In the genomic region with DNA sequence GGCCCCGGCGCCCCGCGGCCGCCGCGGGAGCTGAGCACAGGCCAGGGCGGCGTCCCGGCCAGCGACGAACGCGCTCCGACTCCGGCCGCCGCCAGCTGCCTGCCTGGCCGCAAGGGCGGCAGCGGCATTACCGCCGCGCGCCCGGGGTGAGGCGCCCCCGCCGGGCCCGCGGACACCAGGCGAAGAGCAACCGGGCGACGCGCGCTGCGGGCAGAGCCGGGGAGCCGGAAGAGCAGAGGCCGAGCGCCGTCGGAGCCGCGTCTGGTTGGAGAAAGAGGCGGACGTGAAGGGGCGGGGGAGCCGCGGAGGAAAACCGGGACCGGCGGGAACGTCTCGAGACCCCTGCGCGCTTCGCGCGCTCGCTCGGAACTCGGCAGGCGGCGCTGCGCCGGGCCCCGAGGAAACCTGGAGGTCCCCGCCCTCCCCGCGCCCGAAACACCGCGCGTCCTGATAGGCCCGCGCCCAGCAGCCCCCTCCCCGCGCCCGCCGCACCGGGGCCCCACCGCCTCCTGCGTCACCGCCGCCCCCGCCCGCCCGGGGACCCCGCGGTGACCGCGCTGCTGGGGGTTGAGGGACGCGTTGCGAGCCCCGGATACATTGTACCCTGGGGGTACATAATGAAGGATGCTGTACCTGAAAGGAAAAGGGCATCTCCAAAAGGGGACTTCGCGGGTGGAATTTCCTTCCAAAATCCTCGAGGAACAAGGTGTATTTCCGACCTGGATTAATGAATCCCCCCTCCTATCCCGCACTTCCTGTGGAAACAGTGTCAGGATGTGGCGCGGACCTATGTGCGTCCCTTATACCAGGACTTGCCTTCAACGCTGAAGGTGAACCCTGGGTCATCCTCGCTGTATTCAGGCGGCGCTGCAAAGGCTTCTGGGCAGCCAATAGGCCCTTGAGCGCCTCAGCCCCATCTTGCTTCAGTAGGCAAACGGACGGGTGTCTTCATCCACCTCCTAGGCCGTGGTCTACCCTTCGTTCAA, we compare ENCODE assay signal across 8 cellular contexts. TPM values are rescaled to one million over a fixed set of nuclear protein-coding genes. Genes with fewer than 3 reads are reported as not detected.
DNase-seq lines count a peak whose midpoint lies in the region; ATAC-seq and TF ChIP-seq lines count a peak whose summit lies in the region.

No MANE protein-coding gene starts in this region.

- TF ChIP-seq CTCF in GM12864 (IDR thresholded peaks at IDR 0.05; ENCODE audit: low read depth, low read length, missing control alignments), result peak; percentile 48
- TF ChIP-seq CTCF in Loucy (conservative IDR thresholded peaks at IDR 0.05; ENCODE audit: low read length), result peak; percentile 47

- no peaks in the 10 kb centered on the region for H3K9me3 ChIP-seq in Loucy (ENCODE audit: insufficient read depth, low read depth, low read length)

- H3K4me2 ChIP-seq in Loucy (ENCODE audit: low read depth, low read length, poor library complexity, severe bottlenecking), result peak overlapping the region; percentile 96

- peak overlapping the region; percentile 69 for H2AFZ ChIP-seq in Loucy (ENCODE audit: low read length)

- peaks cover 36% of the 10 kb centered on the region for H4K20me1 ChIP-seq in Loucy (ENCODE audit: insufficient read depth, low read length, poor library complexity, severe bottlenecking)

- H3K36me3 ChIP-seq in H7 (replicated peaks; ENCODE audit: control insufficient read depth, insufficient read depth, low read length) (no peaks in the 10 kb centered on the region), Loucy (ENCODE audit: insufficient read depth, low read length) (no peaks in the 10 kb centered on the region)

- DNase-seq in GM12864 (ENCODE audit: low read depth), result peak; percentile 48
- peak; percentile 94 for DNase-seq in H7
- peak; percentile 86 for DNase-seq in SK-N-DZ (ENCODE audit: low spot score)
- peak in 47 of 56 donors; percentile 1 to 77 (median 50) for DNase-seq in amygdala (lab: John Stamatoyannopoulos, UW)
- peak; percentile 82 for DNase-seq in left ventricle myocardium superior
- DNase-seq in posterior vena cava (ENCODE audit: low spot score), result peak; percentile 86
- DNase-seq in NCI-H446 (lab: John Stamatoyannopoulos, UW), result no peak

- intact Hi-C loops in left ventricle myocardium superior (cut with micrococcal nuclease), result no loop called here
- intact Hi-C loops in posterior vena cava (cut with DNase I), result no loop called here

- peaks cover 79% of the 10 kb centered on the region for H3K4me1 ChIP-seq in Loucy (ENCODE audit: insufficient read depth, low read length, poor library complexity, severe bottlenecking)

- H3K9ac ChIP-seq in Loucy (ENCODE audit: low read depth, low read length, poor library complexity, severe bottlenecking), result peak overlapping the region; percentile 90

- peak; percentile 95 for ATAC-seq in left ventricle myocardium superior

- no peaks in the 10 kb centered on the region for H3K9me2 ChIP-seq in Loucy (replicated peaks; ENCODE audit: low read depth, low read length)

- H3F3A ChIP-seq in Loucy (ENCODE audit: low read depth), result peaks cover 37% of the 10 kb centered on the region; the same call in 1 of the 2 replicates

- peaks cover 57% of the 10 kb centered on the region for H3K79me2 ChIP-seq in Loucy (ENCODE audit: insufficient read depth, low read length)

- H3K4me3 ChIP-seq in GM12864 (ENCODE audit: low read depth, low read length) (peak overlapping the region; percentile 63), H7 (ENCODE audit: insufficient read depth, low read depth, low read length) (peak overlapping the region; percentile 86), Loucy (ENCODE audit: low read length, poor library complexity, severe bottlenecking) (peak overlapping the region; percentile 82)

- H3K27me3 ChIP-seq in H7 (ENCODE audit: control insufficient read depth, insufficient read depth, low read length) (no peaks in the 10 kb centered on the region), Loucy (ENCODE audit: insufficient read depth, low read length, poor library complexity, severe bottlenecking) (no peaks in the 10 kb centered on the region)

RNA-seq across cellular contexts. Expression of a gene that starts 1.0 kb away (rescaled TPM):
- 15.3 and 25.4 TPM in 2 replicates for total RNA-seq in H7 (2014; rRNA removed; shearing (Covaris generic))
- 6.1 TPM in 2 replicates for polyA plus RNA-seq in SK-N-DZ (2014; cell fraction: cytosol; rRNA removed)
- 10.8 and 29.8 TPM in 2 replicates for polyA plus RNA-seq in SK-N-DZ (2014; cell fraction: nucleus; rRNA removed)
- total RNA-seq in left ventricle myocardium superior (11.9 TPM), posterior vena cava (1 to 10 TPM; 4.2 to 4.5 TPM)

Comparison
In these comparisons a context has a peak if more than half of its experiments do, and no peak if none do; other contexts are left out.
1. DNase-seq: peak in GM12864 (single experiment), H7 (single experiment), SK-N-DZ (single experiment), amygdala (47 of 56), left ventricle myocardium superior (single experiment) and posterior vena cava (single experiment); none in NCI-H446 (0 of 2).
2. Peak in every context shown above with its lines, with median percentiles within 50 percentile points of each other: H3K4me3 ChIP-seq.